Comparison of ENCODE assay signal across 8 cellular contexts in the genomic region with DNA sequence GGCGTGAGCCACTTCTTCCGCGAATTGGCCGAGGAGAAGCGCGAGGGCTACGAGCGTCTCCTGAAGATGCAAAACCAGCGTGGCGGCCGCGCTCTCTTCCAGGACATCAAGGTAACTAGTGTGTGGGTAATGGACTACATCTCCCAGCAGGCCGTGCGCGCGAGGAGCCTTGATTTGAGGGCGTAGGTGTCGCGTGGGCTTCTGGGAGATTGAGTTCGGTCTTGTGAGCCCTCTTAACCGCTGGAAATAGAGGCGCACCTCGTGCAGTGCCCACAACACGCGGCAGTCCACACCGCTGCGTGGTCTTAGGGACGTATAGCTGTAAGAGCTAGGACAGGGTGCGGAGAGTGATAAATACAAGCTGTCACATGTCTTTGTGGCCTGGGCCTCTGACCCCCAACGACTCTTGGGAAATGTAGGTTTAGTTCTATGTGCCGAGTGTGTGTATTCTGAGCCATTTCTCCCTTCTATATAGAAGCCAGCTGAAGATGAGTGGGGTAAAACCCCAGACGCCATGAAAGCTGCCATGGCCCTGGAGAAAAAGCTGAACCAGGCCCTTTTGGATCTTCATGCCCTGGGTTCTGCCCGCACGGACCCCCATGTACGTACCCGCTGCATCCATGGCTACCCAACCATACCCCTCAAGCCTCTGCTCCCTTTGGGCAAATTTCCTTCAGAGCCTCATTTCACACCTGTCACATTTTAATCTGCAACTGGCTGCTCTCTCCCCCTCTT. TPM values are rescaled to one million over a fixed set of nuclear protein-coding genes. Genes with fewer than 3 reads are reported as not detected.
DNase-seq lines count a peak whose midpoint lies in the region; ATAC-seq and TF ChIP-seq lines count a peak whose summit lies in the region.

No MANE protein-coding gene starts in this region.

- TF ChIP-seq CTCF in omental fat pad (IDR thresholded peaks at IDR 0.05) (no peak), thoracic aorta (IDR thresholded peaks at IDR 0.05) (no peak)

- H3K27me3 Mint-ChIP-seq in activated naive CD4-positive, alpha-beta T cell treated with anti-CD3 and anti-CD28 coated beads, Interleukin-2, amount 50 U/mL, for 24 hours = no peaks in the 10 kb centered on the region

- peaks cover 62% of the 10 kb centered on the region for H3K4me1 Mint-ChIP-seq in activated naive CD4-positive, alpha-beta T cell treated with anti-CD3 and anti-CD28 coated beads, Interleukin-2, amount 50 U/mL, for 24 hours

- peak overlapping the region; percentile 99 for H3K27ac Mint-ChIP-seq in activated naive CD4-positive, alpha-beta T cell treated with anti-CD3 and anti-CD28 coated beads, Interleukin-2, amount 50 U/mL, for 24 hours

- H3K27ac ChIP-seq in SK-N-MC (peak overlapping the region; percentile 87), thoracic aorta (peak overlapping the region; percentile 83 to 88)

- H3K9ac ChIP-seq in SK-N-MC (ENCODE audit: insufficient read length) = peak overlapping the region; percentile 86

- peak overlapping the region; percentile 95 for H3K4me3 Mint-ChIP-seq in activated naive CD4-positive, alpha-beta T cell treated with anti-CD3 and anti-CD28 coated beads, Interleukin-2, amount 50 U/mL, for 24 hours

- H3K36me3 ChIP-seq in SK-N-MC (ENCODE audit: insufficient read depth, low read length) = peaks cover 17% of the 10 kb centered on the region
- peaks cover 29% of the 10 kb centered on the region for H3K36me3 ChIP-seq in thoracic aorta

- no peaks in the 10 kb centered on the region for H3K9me3 Mint-ChIP-seq in activated naive CD4-positive, alpha-beta T cell treated with anti-CD3 and anti-CD28 coated beads, Interleukin-2, amount 50 U/mL, for 24 hours

- H3K9me3 ChIP-seq in SK-N-MC (ENCODE audit: low read depth, low read length) = no peaks in the 10 kb centered on the region
- H3K9me3 ChIP-seq in thoracic aorta = no peaks in the 10 kb centered on the region

- no peaks in the 10 kb centered on the region for H3K27me3 ChIP-seq in thoracic aorta (replicated peaks; ENCODE audit: insufficient read depth)

- H3K36me3 Mint-ChIP-seq in activated naive CD4-positive, alpha-beta T cell treated with anti-CD3 and anti-CD28 coated beads, Interleukin-2, amount 50 U/mL, for 24 hours = peaks cover 12% of the 10 kb centered on the region

- DNase-seq in COLO829 (ENCODE audit: low spot score) = peak; percentile 76
- DNase-seq in NAMALWA (ENCODE audit: low spot score) = peak; percentile 95
- no peak for DNase-seq in SK-N-MC (ENCODE audit: low read depth, low spot score)
- DNase-seq in globus pallidus (ENCODE audit: low spot score) = peak; percentile 88
- DNase-seq in omental fat pad (ENCODE audit: low spot score) = peak; percentile 83
- peak; percentile 84 for DNase-seq in thoracic aorta (ENCODE audit: low spot score)

- peak overlapping the region; percentile 98 for H3K4me3 ChIP-seq in SK-N-MC
- H3K4me3 ChIP-seq in thoracic aorta = peak overlapping the region; percentile 81

- H3K4me1 ChIP-seq in thoracic aorta (ENCODE audit: control insufficient read depth in 1 of 2, low read depth in 2 of 2) = peaks cover 15 to 49% of the 10 kb centered on the region in 2 donors

- ATAC-seq in GM21619 (IDR thresholded peaks at IDR 0.05; ENCODE audit: unreplicated experiment) (peak; percentile 19), omental fat pad (ENCODE audit: low FRiP score) (no peak), thoracic aorta (ENCODE audit: insufficient number of reproducible peaks, low FRiP score, low read depth) (no peak)

RNA-seq across cellular contexts. Expression of a gene that starts 0.9 kb away (rescaled TPM):
- total RNA-seq in omental fat pad (1,000 to 10,000 TPM; 6,104 to 9,580 (median 8,850) TPM), thoracic aorta (1,000 to 10,000 TPM; 3,403 to 7,108 TPM)

RNA-seq across cellular contexts. Expression of a gene that starts 11.3 kb away (rescaled TPM):
- total RNA-seq in omental fat pad (10 to 100 TPM; 26.4 to 64.2 (median 37.3) TPM), thoracic aorta (100 to 1,000 TPM in 1 of 2 donors, 10 to 100 TPM in 1; 53.1 to 104 TPM)

RNA-seq across cellular contexts. Expression of a gene that starts 27.1 kb away (rescaled TPM):
- 10 to 100 TPM; 34.3 to 41.0 (median 38.8) TPM for total RNA-seq in omental fat pad
- total RNA-seq in thoracic aorta = 10 to 100 TPM; 30.1 to 44.4 TPM

RNA-seq across cellular contexts. Expression of a gene that starts 27.7 kb away (rescaled TPM):
- 10 to 100 TPM; 66.3 to 83.9 (median 72.4) TPM for total RNA-seq in omental fat pad
- total RNA-seq in thoracic aorta = 10 to 100 TPM; 51.6 to 52.3 TPM

RNA-seq across cellular contexts. Expression of a gene that starts 32.5 kb away (rescaled TPM):
- total RNA-seq in omental fat pad (not detected), thoracic aorta (1 to 10 TPM in 1 of 2 donors, not detected in 1; 3.7 TPM)
